ENCODE assay signal across 1 cellular context in genomic region chr11:61673946-61674467, GRCh38.
TF ChIP-seq lines count a peak whose summit lies in the region.

No MANE protein-coding gene starts in this region.

TF ChIP-seq in HEK293, 187 proteins besides CTCF, POLR2A, EP300 and RAD21:
- TF ChIP-seq ZNF366 (tag by site-specific recombination; conservative IDR thresholded peaks at IDR 0.05) (peak; percentile 97), ZBTB17 (tag by site-specific recombination; IDR thresholded peaks at IDR 0.05) (peak; percentile 100)
